ENCODE assay signal across 1 cellular context in the genomic region with DNA sequence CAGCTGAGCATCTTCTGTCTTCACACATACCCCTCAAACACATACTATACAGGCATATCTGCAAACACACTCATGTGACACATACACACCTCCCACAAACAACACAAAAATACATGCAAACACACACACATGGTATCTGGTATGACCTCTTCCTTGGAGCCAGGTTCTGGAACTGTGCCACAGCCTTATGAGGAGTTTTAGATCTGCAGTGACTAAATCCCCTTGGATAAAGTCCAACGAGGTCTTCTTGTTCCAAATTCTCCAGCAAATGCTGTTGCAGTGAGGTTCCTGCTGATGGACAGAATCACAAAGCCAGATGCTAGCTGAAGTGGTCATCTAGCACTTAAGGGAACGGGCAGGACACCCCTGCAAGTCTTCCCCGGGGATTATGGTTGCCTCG.
A peak's percentile ranks its signal among the peaks of the same experiment; 100 is the strongest.
TF ChIP-seq lines count a peak whose summit lies in the region.

No MANE protein-coding gene starts in this region.

TF ChIP-seq in SK-N-SH, 30 proteins besides CTCF, POLR2A, EP300 and RAD21:
- TF ChIP-seq TEAD4 (IDR thresholded peaks at IDR 0.05; ENCODE audit: borderline replicate concordance, insufficient read depth) (no peak), NFIC (IDR thresholded peaks at IDR 0.05; ENCODE audit: borderline replicate concordance) (peak; percentile 58)
